In genomic region chr20:14879020-14879697, GRCh38 we compare ENCODE assay signal across 1 cellular context.
TF ChIP-seq lines count a peak whose summit lies in the region.

No MANE protein-coding gene starts in this region.

TF ChIP-seq in HepG2, 621 proteins besides CTCF, POLR2A, EP300 and RAD21 (continued from another document and continues in another):
- no peak for TF ChIP-seq ARID4A (CRISPR knock-in tag; IDR thresholded peaks at IDR 0.05; ENCODE audit: borderline replicate concordance)
- no peak for TF ChIP-seq HMGA1 (CRISPR knock-in tag; conservative IDR thresholded peaks at IDR 0.05)
- no peak for TF ChIP-seq TEAD3 (CRISPR knock-in tag; optimal IDR thresholded peaks at IDR 0.05; ENCODE audit: borderline replicate concordance)
- no peak for TF ChIP-seq ZNF343 (CRISPR knock-in tag; IDR thresholded peaks at IDR 0.05)
- TF ChIP-seq ZBTB7B (CRISPR knock-in tag; IDR thresholded peaks at IDR 0.05), result no peak; the same call in 1 of the 2 replicates
- TF ChIP-seq ZNF724P (CRISPR knock-in tag; IDR thresholded peaks at IDR 0.05; ENCODE audit: borderline replicate concordance), result no peak
- TF ChIP-seq GRHL1 (CRISPR knock-in tag; conservative IDR thresholded peaks at IDR 0.05), result no peak
- TF ChIP-seq ZNF7 (CRISPR knock-in tag; IDR thresholded peaks at IDR 0.05), result peak; percentile 81
- TF ChIP-seq ZMYM4 (CRISPR knock-in tag; IDR thresholded peaks at IDR 0.05), result no peak
- TF ChIP-seq DNMT1 (CRISPR knock-in tag; IDR thresholded peaks at IDR 0.05), result no peak
- TF ChIP-seq U2AF1 (optimal IDR thresholded peaks at IDR 0.05; ENCODE audit: low read depth, low read length), result no peak
- TF ChIP-seq REST (IDR thresholded peaks at IDR 0.05; ENCODE audit: borderline replicate concordance in 1 of 2, low read depth in 1 of 2, low read length in 2 of 2), result no peak
- no peak for TF ChIP-seq ZNF362 (CRISPR knock-in tag; IDR thresholded peaks at IDR 0.05; ENCODE audit: borderline replicate concordance)
- TF ChIP-seq ZNF775 (CRISPR knock-in tag; IDR thresholded peaks at IDR 0.05; ENCODE audit: borderline replicate concordance), result no peak
- peak; percentile 73 to 87 for TF ChIP-seq MAFK (conservative IDR thresholded peaks at IDR 0.05 in 1 of 2, IDR thresholded peaks at IDR 0.05 in 1 of 2; ENCODE audit: low read length in 2 of 2)
- no peak for TF ChIP-seq ZNF564 (CRISPR knock-in tag; IDR thresholded peaks at IDR 0.05)
- peak; percentile 77 for TF ChIP-seq HNF1A (IDR thresholded peaks at IDR 0.05; ENCODE audit: low read depth)
- TF ChIP-seq HNF1A (CRISPR knock-in tag; IDR thresholded peaks at IDR 0.05; ENCODE audit: borderline replicate concordance), result peak; percentile 35; the same call in 1 of the 2 replicates
- TF ChIP-seq ZNF431 (CRISPR knock-in tag; IDR thresholded peaks at IDR 0.05; ENCODE audit: borderline replicate concordance, low read depth), result no peak
- TF ChIP-seq SKIL (CRISPR knock-in tag; IDR thresholded peaks at IDR 0.05; ENCODE audit: borderline replicate concordance), result no peak
- TF ChIP-seq GABPB1 (CRISPR knock-in tag; IDR thresholded peaks at IDR 0.05), result no peak
- no peak for TF ChIP-seq ZBTB42 (CRISPR knock-in tag; IDR thresholded peaks at IDR 0.05)
- TF ChIP-seq ZNF282 (IDR thresholded peaks at IDR 0.05; ENCODE audit: partially characterized antibody), result no peak
- no peak for TF ChIP-seq PRPF4 (IDR thresholded peaks at IDR 0.05; ENCODE audit: low read depth, low read length, poor library complexity, severe bottlenecking)
- no peak for TF ChIP-seq KDM4B (CRISPR knock-in tag; IDR thresholded peaks at IDR 0.05)
- TF ChIP-seq YEATS2 (CRISPR knock-in tag; IDR thresholded peaks at IDR 0.05; ENCODE audit: borderline replicate concordance), result no peak
- no peak for TF ChIP-seq ZBTB3 (CRISPR knock-in tag; IDR thresholded peaks at IDR 0.05; ENCODE audit: borderline replicate concordance, low read depth)
- TF ChIP-seq ATAD3A (CRISPR knock-in tag; IDR thresholded peaks at IDR 0.05), result no peak
- no peak for TF ChIP-seq MAZ (IDR thresholded peaks at IDR 0.05; ENCODE audit: borderline replicate concordance, low read depth, low read length)
- TF ChIP-seq MAZ (CRISPR knock-in tag; IDR thresholded peaks at IDR 0.05; ENCODE audit: low read depth), result no peak
- TF ChIP-seq PAXIP1 (CRISPR knock-in tag; conservative IDR thresholded peaks at IDR 0.05), result peak; percentile 56
- TF ChIP-seq CREB1 (IDR thresholded peaks at IDR 0.05), result no peak
- peak; percentile 60 for TF ChIP-seq CREB1 (CRISPR knock-in tag; IDR thresholded peaks at IDR 0.05)
- TF ChIP-seq U2AF2 (IDR thresholded peaks at IDR 0.05; ENCODE audit: low read depth, low read length), result no peak
- no peak for TF ChIP-seq ZNF251 (CRISPR knock-in tag; IDR thresholded peaks at IDR 0.05)
- TF ChIP-seq NFE2L1 (CRISPR knock-in tag; IDR thresholded peaks at IDR 0.05; ENCODE audit: borderline replicate concordance), result no peak
- TF ChIP-seq ZNF224 (CRISPR knock-in tag; IDR thresholded peaks at IDR 0.05), result no peak
- no peak for TF ChIP-seq MEF2D (CRISPR knock-in tag; IDR thresholded peaks at IDR 0.05)
- no peak for TF ChIP-seq ZBTB26 (CRISPR knock-in tag; IDR thresholded peaks at IDR 0.05; ENCODE audit: borderline replicate concordance)
- TF ChIP-seq TCF7L2 (IDR thresholded peaks at IDR 0.05; ENCODE audit: low read depth, low read length), result no peak
- no peak for TF ChIP-seq CENPT (CRISPR knock-in tag; IDR thresholded peaks at IDR 0.05; ENCODE audit: low read depth)
